In the genomic region with DNA sequence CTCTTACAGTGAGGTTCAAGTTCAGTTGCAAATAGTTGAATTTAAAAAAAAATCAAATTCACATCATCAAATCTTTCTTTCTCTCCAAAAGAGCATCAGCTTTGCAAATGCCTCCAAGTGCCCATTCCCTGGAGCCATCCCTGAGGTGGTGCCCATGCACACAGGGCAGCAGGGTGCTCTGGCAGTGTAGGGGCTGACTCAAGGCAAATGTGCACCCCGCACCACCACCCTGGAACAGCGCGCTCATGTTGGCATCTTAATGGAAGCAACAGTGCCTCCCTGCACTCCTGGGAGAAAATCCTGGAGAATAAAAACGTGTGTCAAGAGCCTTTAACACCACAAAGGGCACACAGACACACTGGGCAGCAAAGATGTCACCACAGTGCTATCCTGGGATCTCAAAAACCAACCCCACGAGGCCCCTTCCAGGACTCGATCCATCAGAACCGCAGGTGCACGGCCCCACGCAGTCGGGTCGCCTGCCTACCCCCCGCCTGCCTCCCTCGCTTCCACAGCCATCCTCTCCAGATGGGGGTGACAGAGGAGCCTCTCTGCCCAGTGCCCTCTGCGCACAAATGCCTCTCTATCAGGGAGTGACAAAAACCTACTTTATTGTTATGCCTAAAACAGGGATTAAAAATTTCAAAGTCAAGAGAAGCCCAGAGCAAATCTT, we compare ENCODE assay signal across 21 cellular contexts.
"Had no signal": no experiment of that assay in that cellular context is flagged by ENCODE, and none has a peak within 500 bp of the region (broad histone marks: within the 10 kb centered on the region; RNA-seq: fewer than 3 reads in every experiment).

No MANE protein-coding gene starts in this region.

- H3K36me3 ChIP-seq: cardiac muscle cell, neural progenitor cell, ovary, uterus had no signal

- H3K9ac ChIP-seq: neural progenitor cell had no signal

- H3K27ac ChIP-seq: cardiac muscle cell, lower lobe of right lung, neural progenitor cell, ovary, tibial artery, uterus, VCaP had no signal

- DNase-seq: activated CD4-positive, alpha-beta memory T cell treated with anti-CD3 and anti-CD28 coated beads, Interleukin-2, amount 10 ng/mL, durations not matched to agents 7 days and 5 days; activated CD4-positive, alpha-beta T cell treated with anti-CD3 and anti-CD28 coated beads, Interleukin-2, amount 10 ng/mL, durations not matched to agents 24 days and 14 days; activated effector memory CD4-positive, alpha-beta T cell treated with Interleukin-2 at 50 U/mL for 16 hours; activated naive CD4-positive, alpha-beta T cell treated with anti-CD3 and anti-CD28 coated beads for 36 hours; activated naive CD8-positive, alpha-beta T cell treated with anti-CD3 and anti-CD28 coated beads, Interleukin-2, amount 10 ng/mL, durations not matched to agents 7 days and 5 days; activated T-cell treated with anti-CD3 and anti-CD28 coated beads, Interleukin-2, amount 50 U/mL, for 72 hours; effector CD4-positive, alpha-beta T cell; gastrocnemius medialis; left colon; lower lobe of right lung; naive thymus-derived CD8-positive, alpha-beta T cell; ovary; right cardiac atrium; stimulated activated CD4-positive, alpha-beta T cell treated with anti-CD3 and anti-CD28 coated beads, Interleukin-12 subunit alpha, Interleukin-12 subunit beta, amount 100 ng/mL, for 4 hours; stimulated activated naive CD8-positive, alpha-beta T cell treated with anti-CD3 and anti-CD28 coated beads, Interleukin-15, amount 100 ng/mL, for 72 hours; tibial artery; uterus had no signal

- H3K4me2 ChIP-seq: neural progenitor cell had no signal

- H3K4me3 ChIP-seq: cardiac muscle cell, gastrocnemius medialis, lower lobe of right lung, neural progenitor cell, ovary, tibial artery, uterus had no signal

- H3K9me3 ChIP-seq: gastrocnemius medialis, lower lobe of right lung, ovary, tibial artery, uterus had no signal

- ATAC-seq: activated CD4-positive, CD25-positive, alpha-beta regulatory T cell treated with anti-CD3 and anti-CD28 coated beads, Interleukin-2, amount 50 U/mL, for 24 hours; activated T-cell treated with anti-CD3 and anti-CD28 coated beads, Interleukin-2, amount 50 U/mL, for 72 hours; gastrocnemius medialis; left colon; lower lobe of right lung; naive thymus-derived CD8-positive, alpha-beta T cell; right cardiac atrium; stimulated activated naive CD8-positive, alpha-beta T cell treated with anti-CD3 and anti-CD28 coated beads, Interleukin-15, amount 100 ng/mL, for 72 hours had no signal

- H3K27me3 ChIP-seq: cardiac muscle cell, gastrocnemius medialis, neural progenitor cell, ovary, tibial artery, uterus had no signal

- H2AFZ ChIP-seq: neural progenitor cell had no signal

- H3K4me1 ChIP-seq: lower lobe of right lung, neural progenitor cell, tibial artery, uterus had no signal
